Comparison of ENCODE assay signal across 8 cellular contexts in genomic region chr19:55503447-55504251, GRCh38. TPM values are rescaled to one million over a fixed set of nuclear protein-coding genes. Genes with fewer than 3 reads are reported as not detected.
DNase-seq lines count a peak whose midpoint lies in the region; ATAC-seq, FAIRE-seq and TF ChIP-seq lines count a peak whose summit lies in the region.

No MANE protein-coding gene starts in this region.

- CTCF ChIA-PET in T-cell (lab: Charles Lee), result interaction anchor here (0.6 to 2.4 kb wide), 26 partner anchors 11 to 419 kb away, joined by 3 to 21 read pairs (median 4); partner anchors contain the start of genes HSPBP1 (in 1 of the 2), ISOC2 (in 1 of the 2), KMT5C (in 1 of the 2) and NAT14 (in 1 of the 2)

- H3K27ac ChIP-seq in adrenal gland (peak overlapping the region in 3 of 5 donors; percentile 54 to 81 (median 69)), left ventricle myocardium inferior (replicated peaks) (peak overlapping the region; percentile 82)

- peak in 1 of 2 donors; percentile 17 for TF ChIP-seq POLR2A in adrenal gland (IDR thresholded peaks at IDR 0.05)

- H3K27me3 ChIP-seq in adrenal gland (no peaks in the 10 kb centered on the region), left ventricle myocardium inferior (ENCODE audit: low read depth) (no peaks in the 10 kb centered on the region)

- POLR2A ChIA-PET in T-cell (lab: Charles Lee), result interaction anchor here (0.5 to 0.8 kb wide), 4 partner anchors 42 to 151 kb away, joined by 3 to 10 read pairs (median 3); partner anchors contain the start of gene ZNF579 (in 1 of the 2)

- 12 to 22% (median 15%) methylated on average over 56 to 68 of the region's 68 CpGs for WGBS in adrenal gland, 4 donors

- peaks cover 7 to 8% of the 10 kb centered on the region in 2 donors for H3K27me3 Mint-ChIP-seq in T-cell

- H3K4me1 Mint-ChIP-seq in T-cell, result peaks cover 10 to 22% (median 13%) of the 10 kb centered on the region in 3 donors

- intact Hi-C loops in adrenal gland (cut with DNase I) (loop anchor here (2.0 to 10.0 kb wide), 3 partner anchors 37 to 359 kb away; partner anchors contain the start of genes C19orf85 (in 1 of the 2), ISOC2 (in 1 of the 2) and TNNT1 (in 1 of the 2)), left ventricle myocardium inferior (cut with micrococcal nuclease) (loop anchor here (2.0 kb wide), 1 partner anchor 35 kb away; no protein-coding TSS in a partner anchor)

- H3K36me3 ChIP-seq in adrenal gland (replicated peaks in 1 of 2) (no peaks in the 10 kb centered on the region), left ventricle myocardium inferior (peaks cover 17% of the 10 kb centered on the region)

- H3K9me3 ChIP-seq in adrenal gland (replicated peaks in 1 of 3) (no peaks in the 10 kb centered on the region), left ventricle myocardium inferior (replicated peaks) (no peaks in the 10 kb centered on the region)

- no peaks in the 10 kb centered on the region for H3K36me3 Mint-ChIP-seq in T-cell

- no peaks in the 10 kb centered on the region for H3K4me1 ChIP-seq in adrenal gland (replicated peaks in 1 of 2)
- peaks cover 14% of the 10 kb centered on the region for H3K4me1 ChIP-seq in left ventricle myocardium inferior

- H3K4me3 Mint-ChIP-seq in T-cell, result peak overlapping the region; percentile 73 to 78 (median 73)

- DNase-seq in NCI-H1417 (lab: John Stamatoyannopoulos, UW) (peak; percentile 83 to 96 (median 93)), T-cell (peak; percentile 75 to 96 (median 86)), adrenal gland (peak; percentile 92 to 97 (median 95)), left ventricle myocardium inferior (peak; percentile 93), pulmonary artery endothelial cell (ENCODE audit: low read depth, low spot score) (peak; percentile 66), urothelium cell line (ENCODE audit: low spot score) (peak; percentile 88)

- H3K27ac Mint-ChIP-seq in T-cell, result peak overlapping the region; percentile 62 to 77

- no peaks in the 10 kb centered on the region for H3K9me3 Mint-ChIP-seq in T-cell

- peak; percentile 71 for FAIRE-seq in urothelium cell line (lab: Jason Lieb, UNC)

- peak; percentile 98 for TF ChIP-seq CTCF in GM12874 (IDR thresholded peaks at IDR 0.05; ENCODE audit: insufficient read depth, low read depth, low read length)
- peak; percentile 97 to 100 (median 99) for TF ChIP-seq CTCF in adrenal gland (IDR thresholded peaks at IDR 0.05)
- TF ChIP-seq CTCF in left ventricle myocardium inferior (IDR thresholded peaks at IDR 0.05; ENCODE audit: borderline replicate concordance), result peak; percentile 100

- peak overlapping the region in 1 of 4 donors; percentile 52 for H3K4me3 ChIP-seq in adrenal gland
- peak overlapping the region; percentile 69 for H3K4me3 ChIP-seq in left ventricle myocardium inferior

- peak; percentile 89 for ATAC-seq in HG02763 (IDR thresholded peaks at IDR 0.05; ENCODE audit: unreplicated experiment)
- peak; percentile 94 to 97 (median 96) for ATAC-seq in T-cell (replicated peaks in 1 of 4)

RNA-seq across cellular contexts. Expression of gene SSC5D, which starts 15.4 kb away (rescaled TPM):
- 1 to 10 TPM in 2 of 5 donors, under 1 TPM in 3; 0.38 to 1.3 (median 0.66) TPM for total RNA-seq in T-cell
- total RNA-seq in adrenal gland, result 1 to 10 TPM; 1.5 to 6.8 (median 4.5) TPM
- 1 to 10 TPM; 1.3 to 10.0 (median 1.5) TPM for polyA plus RNA-seq in adrenal gland
- total RNA-seq in left ventricle myocardium inferior, result 3.7 TPM
- 0.11 and 0.13 TPM in 2 replicates for total RNA-seq in pulmonary artery endothelial cell

RNA-seq across cellular contexts. Expression of gene NAT14, which starts 18.7 kb away (rescaled TPM):
- total RNA-seq in T-cell, result 10 to 100 TPM in 1 of 5 donors, 1 to 10 TPM in 4; 6.3 to 10.4 (median 8.1) TPM
- total RNA-seq in adrenal gland, result 10 to 100 TPM in 5 of 8 donors, 1 to 10 TPM in 3; 4.9 to 35.3 (median 17.9) TPM
- polyA plus RNA-seq in adrenal gland, result 100 to 1,000 TPM in 1 of 3 donors, 10 to 100 TPM in 1, 1 to 10 TPM in 1; 6.2 to 108 (median 53.8) TPM
- 5.2 TPM for total RNA-seq in left ventricle myocardium inferior
- 9.8 and 21.2 TPM in 2 replicates for total RNA-seq in pulmonary artery endothelial cell

RNA-seq across cellular contexts. Expression of gene ZNF628, which starts 27.2 kb away (rescaled TPM):
- total RNA-seq in T-cell (10 to 100 TPM; 14.2 to 24.1 (median 16.2) TPM), adrenal gland (10 to 100 TPM in 3 of 8 donors, 1 to 10 TPM in 5; 5.4 to 27.9 (median 9.2) TPM), left ventricle myocardium inferior (5.4 TPM), pulmonary artery endothelial cell (0.99 and 1.1 TPM in 2 replicates)
- 10 to 100 TPM in 1 of 3 donors, 1 to 10 TPM in 1, under 1 TPM in 1; 0.04 to 17.5 (median 3.7) TPM for polyA plus RNA-seq in adrenal gland

RNA-seq across cellular contexts. Expression of gene SBK2, which starts 33.3 kb away (rescaled TPM):
- not detected for total RNA-seq in T-cell
- not detected for total RNA-seq in adrenal gland
- not detected for polyA plus RNA-seq in adrenal gland
- total RNA-seq in left ventricle myocardium inferior, result 6.5 TPM
- total RNA-seq in pulmonary artery endothelial cell, result not detected in 2 replicates

RNA-seq across cellular contexts. Expression of gene C19orf85, which starts 39.1 kb away (rescaled TPM):
- total RNA-seq in T-cell (not detected), adrenal gland (not detected), left ventricle myocardium inferior (not detected), pulmonary artery endothelial cell (not detected in 2 replicates)
- not detected for polyA plus RNA-seq in adrenal gland
